In genomic region chr11:109023029-109023428, GRCh38 we compare ENCODE assay signal across 13 cellular contexts.
"Had no signal": no experiment of that assay in that cellular context is flagged by ENCODE, and none has a peak within 500 bp of the region (broad histone marks: within the 10 kb centered on the region; RNA-seq: fewer than 3 reads in every experiment).

No MANE protein-coding gene starts in this region.

- H3K9me3 ChIP-seq: uterus had no signal

- H3K4me3 Mint-ChIP-seq: activated CD4-positive, alpha-beta T cell treated with anti-CD3 and anti-CD28 coated beads for 36 hours; activated naive CD4-positive, alpha-beta T cell treated with anti-CD3 and anti-CD28 coated beads, Interleukin-2, amount 50 U/mL, for 24 hours; nephron had no signal

- H3K4me1 ChIP-seq: parathyroid adenoma, tibial artery, uterus had no signal

- DNase-seq: activated CD4-positive, alpha-beta T cell treated with anti-CD3 and anti-CD28 coated beads for 36 hours; activated CD4-positive, alpha-beta T cell treated with anti-CD3 and anti-CD28 coated beads, Interleukin-2, amount 50 U/mL, for 48 hours; activated gamma-delta T cell; effector CD4-positive, alpha-beta T cell; mesendoderm; retina; stimulated activated naive CD8-positive, alpha-beta T cell treated with anti-CD3 and anti-CD28 coated beads, Interleukin-15, Interleukin-2, amounts not matched to agents 100 U/mL and 50 U/mL, for 24 hours; substantia nigra; tibial artery; uterus had no signal

- H3K4me1 Mint-ChIP-seq: activated CD4-positive, alpha-beta T cell treated with anti-CD3 and anti-CD28 coated beads for 36 hours; activated naive CD4-positive, alpha-beta T cell treated with anti-CD3 and anti-CD28 coated beads, Interleukin-2, amount 50 U/mL, for 24 hours; nephron had no signal

- H3K9me3 Mint-ChIP-seq: activated naive CD4-positive, alpha-beta T cell treated with anti-CD3 and anti-CD28 coated beads, Interleukin-2, amount 50 U/mL, for 24 hours had no signal

- H3K27ac ChIP-seq: parathyroid adenoma, tibial artery, uterus had no signal

- H3K4me3 ChIP-seq: tibial artery, uterus had no signal

- H3K27me3 Mint-ChIP-seq: activated CD4-positive, alpha-beta T cell treated with anti-CD3 and anti-CD28 coated beads for 36 hours; activated naive CD4-positive, alpha-beta T cell treated with anti-CD3 and anti-CD28 coated beads, Interleukin-2, amount 50 U/mL, for 24 hours had no signal

- H3K27ac Mint-ChIP-seq: activated CD4-positive, alpha-beta T cell treated with anti-CD3 and anti-CD28 coated beads for 36 hours; activated naive CD4-positive, alpha-beta T cell treated with anti-CD3 and anti-CD28 coated beads, Interleukin-2, amount 50 U/mL, for 24 hours; nephron had no signal

- H3K36me3 Mint-ChIP-seq: activated naive CD4-positive, alpha-beta T cell treated with anti-CD3 and anti-CD28 coated beads, Interleukin-2, amount 50 U/mL, for 24 hours had no signal

- ATAC-seq: activated CD4-positive, alpha-beta T cell treated with anti-CD3 and anti-CD28 coated beads for 36 hours; stimulated activated naive CD8-positive, alpha-beta T cell treated with anti-CD3 and anti-CD28 coated beads, Interleukin-15, Interleukin-2, amounts not matched to agents 100 U/mL and 50 U/mL, for 24 hours had no signal

- H3K27me3 ChIP-seq: tibial artery, uterus had no signal

- H3K36me3 ChIP-seq: tibial artery, uterus had no signal
